ENCODE assay signal across 26 cellular contexts in the genomic region with DNA sequence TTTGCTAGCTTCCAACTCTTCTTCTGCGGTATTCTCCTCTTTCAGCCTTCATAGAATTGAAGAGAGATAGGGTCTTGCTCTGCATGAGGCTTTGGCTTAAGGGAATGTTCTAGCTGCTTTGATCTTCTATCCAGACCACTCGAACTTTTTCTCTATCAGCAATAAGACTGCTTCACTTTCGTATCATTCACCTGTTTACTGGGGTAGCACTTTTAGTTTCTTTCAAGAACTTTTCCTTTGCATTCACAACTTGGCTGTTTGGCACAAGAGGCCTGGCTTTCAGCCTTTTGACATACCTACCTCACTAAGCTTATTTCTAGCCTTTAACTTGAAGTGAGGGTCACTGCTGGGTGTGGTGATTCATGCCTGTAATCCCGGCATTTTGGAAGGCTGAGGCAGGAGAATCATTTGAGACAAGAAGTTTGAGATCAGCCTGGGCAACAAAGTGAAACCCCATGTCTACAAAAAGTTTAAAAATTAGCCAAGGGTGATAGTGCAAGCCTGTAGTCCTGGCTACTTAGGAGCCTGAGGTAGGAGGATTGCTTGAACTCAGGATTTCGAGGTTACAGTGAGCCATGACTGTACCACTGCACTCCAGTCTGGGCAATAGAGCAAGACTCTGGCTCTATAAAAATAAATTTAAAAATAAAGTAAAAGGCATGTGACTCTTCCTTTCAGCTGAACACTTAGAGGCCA. TPM values are rescaled to one million over a fixed set of nuclear protein-coding genes. Genes with fewer than 3 reads are reported as not detected.
"Had no signal": no experiment of that assay in that cellular context is flagged by ENCODE, and none has a peak within 500 bp of the region (broad histone marks: within the 10 kb centered on the region; RNA-seq: fewer than 3 reads in every experiment).

No MANE protein-coding gene starts in this region.

- ATAC-seq: esophagus mucosa; heart left ventricle; mucosa of descending colon; naive thymus-derived CD8-positive, alpha-beta T cell; psoas muscle had no signal

- H3K27me3 ChIP-seq: heart left ventricle, neutrophil, sigmoid colon, stomach, transverse colon had no signal

- H3K4me1 ChIP-seq: psoas muscle, sigmoid colon, stomach, transverse colon had no signal

- H3K4me3 ChIP-seq: dorsolateral prefrontal cortex, heart left ventricle, mucosa of descending colon, psoas muscle, sigmoid colon, skin epidermis, stomach, thoracic aorta, transverse colon had no signal

- H3K9me3 Mint-ChIP-seq: naive thymus-derived CD8-positive, alpha-beta T cell had no signal

- FAIRE-seq: endometrium, frontal cortex had no signal

- H3K27ac ChIP-seq: dorsolateral prefrontal cortex, heart left ventricle, neutrophil, psoas muscle, sigmoid colon, skin epidermis, stomach, thoracic aorta, transverse colon had no signal

- H3K4me1 Mint-ChIP-seq: naive thymus-derived CD8-positive, alpha-beta T cell had no signal

- H3K9me3 ChIP-seq: heart left ventricle, mucosa of descending colon, neutrophil, psoas muscle, sigmoid colon, stomach, thoracic aorta, transverse colon had no signal

- H3K27ac Mint-ChIP-seq: naive thymus-derived CD8-positive, alpha-beta T cell had no signal

- H3K36me3 Mint-ChIP-seq: naive thymus-derived CD8-positive, alpha-beta T cell had no signal

- DNase-seq: cortex of kidney; dorsolateral prefrontal cortex; effector CD8-positive, alpha-beta T cell; heart left ventricle; hippocampal formation; mammary epithelial cell; mucosa of descending colon; naive thymus-derived CD8-positive, alpha-beta T cell; psoas muscle; sigmoid colon; stimulated activated CD4-positive, alpha-beta T cell treated with anti-CD3 and anti-CD28 coated beads, Interleukin-2, amount 100 ng/mL, for 24 hours; stimulated activated naive CD4-positive, alpha-beta T cell; stomach; substantia nigra; transverse colon had no signal

- H3K4me3 Mint-ChIP-seq: naive thymus-derived CD8-positive, alpha-beta T cell had no signal

- H3K36me3 ChIP-seq: heart left ventricle, neutrophil, sigmoid colon, stomach, thoracic aorta, transverse colon had no signal

RNA-seq across cellular contexts. Expression of a gene that starts 47.1 kb away (rescaled TPM):
- total RNA-seq: esophagus mucosa; fibroblast of lung; glomerular endothelial cell; kidney epithelial cell; mammary epithelial cell; naive thymus-derived CD8-positive, alpha-beta T cell; osteoblast had no signal
- polyA plus RNA-seq: fibroblast of lung, mammary epithelial cell, neural cell had no signal
